In genomic region chr13:40101708-40102359, GRCh38 we compare ENCODE assay signal across 9 cellular contexts.
DNase-seq lines count a peak whose midpoint lies in the region; ATAC-seq and TF ChIP-seq lines count a peak whose summit lies in the region.
"Had no signal": no experiment of that assay in that cellular context is flagged by ENCODE, and none has a peak within 500 bp of the region (broad histone marks: within the 10 kb centered on the region; RNA-seq: fewer than 3 reads in every experiment).

No MANE protein-coding gene starts in this region.

- H2AFZ ChIP-seq in OCI-LY3 (ENCODE audit: low read depth, low read length) = no peak overlapping the region

- H3K36me3 ChIP-seq in OCI-LY3 (replicated peaks; ENCODE audit: low read depth, low read length) (peaks cover 5% of the 10 kb centered on the region), mucosa of rectum (ENCODE audit: control insufficient read depth in 2 of 2, insufficient read depth in 2 of 2, low read length in 2 of 2) (no peaks in the 10 kb centered on the region), ovary (no peaks in the 10 kb centered on the region)

- TF ChIP-seq POLR2A in ovary (IDR thresholded peaks at IDR 0.05) = no peak

- peak overlapping the region; percentile 62 for H3K4me3 ChIP-seq in OCI-LY3 (ENCODE audit: low read length)
- H3K4me3 ChIP-seq in mucosa of rectum (ENCODE audit: low read length in 2 of 2) = no peak overlapping the region
- H3K4me3 ChIP-seq in ovary = no peak overlapping the region

- H3K9ac ChIP-seq in OCI-LY3 (ENCODE audit: low read length) (peak overlapping the region; percentile 24; the same call in 1 of the 2 replicates), mucosa of rectum (ENCODE audit: low read depth in 1 of 2, low read length in 2 of 2) (no peak overlapping the region)

- DNase-seq in NCI-H2227 treated with DMSO at 0.1 percent for 48 hours (lab: John Stamatoyannopoulos, UW) = no peak
- no peak for DNase-seq in SHP77 treated with DMSO at 0.1 percent for 48 hours (lab: John Stamatoyannopoulos, UW)
- DNase-seq in ovary = no peak
- DNase-seq in COLO829 (ENCODE audit: low spot score) = no peak
- DNase-seq: NCI-H1436 had no signal

- TF ChIP-seq EP300 in ovary (IDR thresholded peaks at IDR 0.05) = no peak

- ATAC-seq in GM18520 (IDR thresholded peaks at IDR 0.05; ENCODE audit: unreplicated experiment) (peak; percentile 74), GM21737 (IDR thresholded peaks at IDR 0.05; ENCODE audit: unreplicated experiment) (peak; percentile 77)

- peaks cover 3% of the 10 kb centered on the region; the same call in 1 of the 2 replicates for H3K9me3 ChIP-seq in OCI-LY3 (ENCODE audit: insufficient read depth, low read length)
- H3K9me3 ChIP-seq in mucosa of rectum (ENCODE audit: control insufficient read depth in 2 of 2, low read length in 2 of 2) = no peaks in the 10 kb centered on the region
- no peaks in the 10 kb centered on the region for H3K9me3 ChIP-seq in ovary

- H3K27ac ChIP-seq in OCI-LY3 (ENCODE audit: low read length) (peak overlapping the region; percentile 31; the same call in 1 of the 2 replicates), mucosa of rectum (ENCODE audit: low read depth in 2 of 2, low read length in 2 of 2) (peak overlapping the region; percentile 4 to 54), ovary (no peak overlapping the region)

- no peaks in the 10 kb centered on the region for H3K79me2 ChIP-seq in OCI-LY3 (ENCODE audit: low read length)

- H3K4me1 ChIP-seq in OCI-LY3 (ENCODE audit: low read length) (peaks cover 31% of the 10 kb centered on the region), mucosa of rectum (ENCODE audit: control insufficient read depth in 2 of 2, insufficient read depth in 2 of 2, low read length in 2 of 2) (peaks cover 0 to 25% of the 10 kb centered on the region in 2 donors), ovary (ENCODE audit: insufficient read depth) (no peaks in the 10 kb centered on the region)

- 96 to 100% (median 98%) methylated on average over 3 of the region's 3 CpGs for WGBS in ovary, 3 donors

- H3K27me3 ChIP-seq in OCI-LY3 (ENCODE audit: low read depth, low read length) = peaks cover 44% of the 10 kb centered on the region
- H3K27me3 ChIP-seq in mucosa of rectum (ENCODE audit: control insufficient read depth in 2 of 2, insufficient read depth in 2 of 2, low read length in 2 of 2) = no peaks in the 10 kb centered on the region
- no peaks in the 10 kb centered on the region for H3K27me3 ChIP-seq in ovary

- TF ChIP-seq CTCF in OCI-LY3 (IDR thresholded peaks at IDR 0.05; ENCODE audit: low read depth, low read length) (no peak), ovary (IDR thresholded peaks at IDR 0.05) (no peak)

- intact Hi-C loops in ovary (cut with DNase I) = no loop called here

- no peaks in the 10 kb centered on the region for H4K20me1 ChIP-seq in OCI-LY3 (ENCODE audit: insufficient read depth, low read length)

- peak overlapping the region; percentile 83 for H3K4me2 ChIP-seq in OCI-LY3 (ENCODE audit: low read length)

Comparison
In these comparisons a context has a peak if more than half of its experiments do, and no peak if none do; other contexts are left out.
1. H3K27ac ChIP-seq: peak in OCI-LY3 (single experiment) and mucosa of rectum (2 of 2); none in ovary (0 of 2).